In genomic region chr7:148060724-148061123, GRCh38 we compare ENCODE assay signal across 14 cellular contexts.
DNase-seq lines count a peak whose midpoint lies in the region; ATAC-seq, FAIRE-seq and TF ChIP-seq lines count a peak whose summit lies in the region.
"Had no signal": no experiment of that assay in that cellular context is flagged by ENCODE, and none has a peak within 500 bp of the region (broad histone marks: within the 10 kb centered on the region; RNA-seq: fewer than 3 reads in every experiment).

No MANE protein-coding gene starts in this region.

- DNase-seq in GM12891 (ENCODE audit: insufficient read length, low spot score) (no peak), AG20443 (ENCODE audit: low spot score) (no peak), GDM1 (lab: John Stamatoyannopoulos, UW) (no peak), NCI-H1092 (lab: John Stamatoyannopoulos, UW) (no peak), mesenteric fat pad (ENCODE audit: low spot score) (no peak)
- DNase-seq: activated CD4-positive, alpha-beta T cell treated with anti-CD3 and anti-CD28 coated beads for 48 hours; activated effector memory CD4-positive, alpha-beta T cell treated with Interleukin-2 at 50 U/mL for 16 hours; NCI-H146; SW 1271; upper lobe of left lung had no signal

- ATAC-seq in GM19395 (IDR thresholded peaks at IDR 0.05; ENCODE audit: unreplicated experiment) (peak; percentile 99), HG02759 (IDR thresholded peaks at IDR 0.05; ENCODE audit: unreplicated experiment) (peak; percentile 82), HG03457 (IDR thresholded peaks at IDR 0.05; ENCODE audit: unreplicated experiment) (peak; percentile 85)

- FAIRE-seq in GM12891 (lab: Jason Lieb, UNC), result no peak
- FAIRE-seq: bronchial epithelial cell had no signal

- no peak for TF ChIP-seq POLR2A in GM12891 (IDR thresholded peaks at IDR 0.05; ENCODE audit: low read depth, low read length)

TF ChIP-seq in GM12891, 5 proteins besides CTCF, POLR2A, EP300 and RAD21:
- TF ChIP-seq PAX5 (IDR thresholded peaks at IDR 0.05; ENCODE audit: insufficient read depth, low read length, severe bottlenecking), result no peak
- TF ChIP-seq POLR2AphosphoS5 (IDR thresholded peaks at IDR 0.05; ENCODE audit: low read depth, low read length), result no peak
- no peak for TF ChIP-seq TAF1 (IDR thresholded peaks at IDR 0.05; ENCODE audit: low read depth, low read length)
- TF ChIP-seq SPI1 (IDR thresholded peaks at IDR 0.05; ENCODE audit: low read depth, low read length), result peak; percentile 55
- TF ChIP-seq POU2F2 (IDR thresholded peaks at IDR 0.05; ENCODE audit: low read depth, low read length), result no peak
